Comparison of ENCODE assay signal across 14 cellular contexts in genomic region chr4:78561677-78562076, GRCh38. TPM values are rescaled to one million over a fixed set of nuclear protein-coding genes. Genes with fewer than 3 reads are reported as not detected.
DNase-seq lines count a peak whose midpoint lies in the region; ATAC-seq, FAIRE-seq and TF ChIP-seq lines count a peak whose summit lies in the region.
"Had no signal": no experiment of that assay in that cellular context is flagged by ENCODE, and none has a peak within 500 bp of the region (broad histone marks: within the 10 kb centered on the region; RNA-seq: fewer than 3 reads in every experiment).

No MANE protein-coding gene starts in this region.

- FAIRE-seq in A549 (lab: Jason Lieb, UNC) (no peak), endothelial cell of umbilical vein (lab: Jason Lieb, UNC) (no peak)

- H3K79me2 ChIP-seq in endothelial cell of umbilical vein (ENCODE audit: control insufficient read depth, insufficient read depth, low read length): no peaks in the 10 kb centered on the region

- no TSS peak for BruUV-seq in endothelial cell of umbilical vein (replicated peaks; lab: Mats Ljungman, UMichigan)

- H3K4me1 ChIP-seq in A549 (peaks cover 98% of the 10 kb centered on the region), endothelial cell of umbilical vein (ENCODE audit: control insufficient read depth, extremely low read depth, insufficient read depth, low read length) (peaks cover 65% of the 10 kb centered on the region), muscle layer of duodenum (ENCODE audit: control insufficient read depth in 1 of 2, insufficient read depth in 2 of 2, low read length in 2 of 2) (peaks cover 0 to 19% of the 10 kb centered on the region in 2 donors)

- no peak overlapping the region for H2AFZ ChIP-seq in endothelial cell of umbilical vein (ENCODE audit: low read depth, low read length)

- H3K9ac ChIP-seq in endothelial cell of umbilical vein (replicated peaks; ENCODE audit: extremely low read depth, insufficient read depth, low read length): no peak overlapping the region

- H3K27me3 ChIP-seq in endothelial cell of umbilical vein (ENCODE audit: control insufficient read depth in 2 of 2, insufficient read depth in 2 of 2, low read length in 2 of 2) (no peaks in the 10 kb centered on the region), muscle layer of duodenum (ENCODE audit: low read depth, low read length) (no peaks in the 10 kb centered on the region)

- H4K20me1 ChIP-seq in endothelial cell of umbilical vein (replicated peaks; ENCODE audit: control insufficient read depth, extremely low read depth, insufficient read depth, low read length): no peaks in the 10 kb centered on the region

- TF ChIP-seq RAD21 in A549 (conservative IDR thresholded peaks at IDR 0.05 in 1 of 2, IDR thresholded peaks at IDR 0.05 in 1 of 2): no peak
- no peak for TF ChIP-seq RAD21 in Ishikawa (IDR thresholded peaks at IDR 0.05; ENCODE audit: low read depth)

- H3K36me3 ChIP-seq in endothelial cell of umbilical vein (ENCODE audit: control insufficient read depth in 2 of 2, extremely low read depth in 1 of 2, insufficient read depth in 2 of 2, low read length in 2 of 2) (no peaks in the 10 kb centered on the region), muscle layer of duodenum (ENCODE audit: control insufficient read depth in 1 of 2, insufficient read depth in 2 of 2, low read length in 2 of 2) (no peaks in the 10 kb centered on the region)

- no peak for ATAC-seq in A549
- no peak for ATAC-seq in HG03457 (IDR thresholded peaks at IDR 0.05; ENCODE audit: unreplicated experiment)
- no peak for ATAC-seq in GM18498 (IDR thresholded peaks at IDR 0.05; ENCODE audit: unreplicated experiment)
- no peak for ATAC-seq in HG03432 (IDR thresholded peaks at IDR 0.05; ENCODE audit: unreplicated experiment)
- ATAC-seq: naive thymus-derived CD8-positive, alpha-beta T cell had no signal

- H3K27ac ChIP-seq in A549: peak overlapping the region; percentile 81 to 95
- peak overlapping the region; percentile 65 for H3K27ac ChIP-seq in endothelial cell of umbilical vein (ENCODE audit: insufficient read depth, low read depth, low read length)
- H3K27ac ChIP-seq in muscle layer of duodenum (ENCODE audit: low read length): peak overlapping the region; percentile 28

- POLR2A ChIA-PET in A549 (lab: Yijun Ruan, JAX) (no interaction called here), endothelial cell of umbilical vein (lab: Charles Lee) (interaction anchor here (0.8 to 1.4 kb wide), 2 partner anchors 8 to 9 kb away, joined by 3 to 7 read pairs; no protein-coding TSS in a partner anchor)

- TF ChIP-seq EP300 in A549 (IDR thresholded peaks at IDR 0.05): no peak
- TF ChIP-seq EP300 in Ishikawa (IDR thresholded peaks at IDR 0.05; ENCODE audit: borderline replicate concordance): 0 out of 2 replicates have a peak, but pooled peaks have one; percentile 24

- no peak for TF ChIP-seq CTCF in A549 (IDR thresholded peaks at IDR 0.05)
- no peak for TF ChIP-seq CTCF in endothelial cell of umbilical vein (IDR thresholded peaks at IDR 0.05; ENCODE audit: extremely low read depth in 1 of 2, insufficient read depth in 1 of 2, low read depth in 1 of 2, low read length in 2 of 2)

- CTCF ChIA-PET in A549 (lab: Yijun Ruan, JAX): interaction anchor here (1.1 kb wide), 1 partner anchor 8 kb away, joined by 3 read pairs; no protein-coding TSS in a partner anchor
- CTCF ChIA-PET in endothelial cell of umbilical vein (lab: Charles Lee): interaction anchor here (1.4 kb wide), 1 partner anchor 51 kb away, joined by 4 read pairs; no protein-coding TSS in a partner anchor

- DNase-seq in A549 (ENCODE audit: low read depth in 1 of 2, low spot score in 1 of 2) (no peak), endothelial cell of umbilical vein (ENCODE audit: low read depth, low spot score) (no peak), HPDE6-E6E7 (ENCODE audit: extremely low spot score) (no peak)
- DNase-seq: activated CD4-positive, alpha-beta T cell treated with anti-CD3 and anti-CD28 coated beads, Interleukin-2, amount 50 U/mL, for 4 hours; amygdala; COR-L47; naive thymus-derived CD8-positive, alpha-beta T cell; NCI-H187 treated with DMSO at 0.1 percent for 48 hours; NCI-H69 had no signal

- TF ChIP-seq POLR2A in A549 (IDR thresholded peaks at IDR 0.05; ENCODE audit: low read length) (no peak), endothelial cell of umbilical vein (IDR thresholded peaks at IDR 0.05; ENCODE audit: low read depth, low read length) (no peak)

- no peaks in the 10 kb centered on the region for H3K9me1 ChIP-seq in endothelial cell of umbilical vein (replicated peaks; ENCODE audit: control insufficient read depth, extremely low read depth, insufficient read depth, low read length)

- dilution Hi-C loops in endothelial cell of umbilical vein (cut with MboI; ENCODE audit: extremely low pct_ligation_motif_present, low sequenced_read_pairs): no loop called here

- peak overlapping the region; percentile 67 for H3K4me2 ChIP-seq in A549
- H3K4me2 ChIP-seq in endothelial cell of umbilical vein (ENCODE audit: insufficient read depth, low read length): no peak overlapping the region

- intact Hi-C loops in endothelial cell of umbilical vein (cut with micrococcal nuclease): no loop called here

- no peak overlapping the region for H3K4me3 ChIP-seq in A549
- no peak overlapping the region for H3K4me3 ChIP-seq in endothelial cell of umbilical vein (replicated peaks in 1 of 3; ENCODE audit: insufficient read depth in 1 of 3, low read depth in 1 of 3, low read length in 3 of 3)
- H3K4me3 ChIP-seq in muscle layer of duodenum (ENCODE audit: low read depth in 1 of 2, low read length in 2 of 2): no peak overlapping the region

- no peaks in the 10 kb centered on the region for H3K9me3 ChIP-seq in A549
- H3K9me3 ChIP-seq in endothelial cell of umbilical vein (replicated peaks; ENCODE audit: control insufficient read depth, insufficient read depth, low read length): no peaks in the 10 kb centered on the region
- no peaks in the 10 kb centered on the region for H3K9me3 ChIP-seq in muscle layer of duodenum (ENCODE audit: control insufficient read depth in 1 of 2, low read length in 2 of 2)

TF ChIP-seq in A549, 52 proteins besides CTCF, POLR2A, EP300 and RAD21 (continues in another document):
- TF ChIP-seq FOSB (CRISPR knock-in tag; IDR thresholded peaks at IDR 0.05) (no peak), MYC (IDR thresholded peaks at IDR 0.05; ENCODE audit: borderline replicate concordance, low read length) (no peak), RARB (CRISPR knock-in tag; IDR thresholded peaks at IDR 0.05) (no peak), HOXB13 (CRISPR knock-in tag; IDR thresholded peaks at IDR 0.05; ENCODE audit: low read depth) (no peak)

TF ChIP-seq in Ishikawa, 13 proteins besides CTCF, POLR2A, EP300 and RAD21 (continues in another document):
- no peak for TF ChIP-seq YY1 (IDR thresholded peaks at IDR 0.05; ENCODE audit: low read depth)
- 0 out of 2 replicates have a peak, but pooled peaks have one; percentile 27 for TF ChIP-seq NFIC (IDR thresholded peaks at IDR 0.05)
- TF ChIP-seq TAF1 (IDR thresholded peaks at IDR 0.05; ENCODE audit: low read depth): no peak
- no peak for TF ChIP-seq USF1 (IDR thresholded peaks at IDR 0.05)

TF ChIP-seq in endothelial cell of umbilical vein, 7 proteins besides CTCF, POLR2A, EP300 and RAD21:
- TF ChIP-seq POLR2AphosphoS5 (IDR thresholded peaks at IDR 0.05; ENCODE audit: insufficient read depth, low read depth, low read length): no peak
- TF ChIP-seq FOS (IDR thresholded peaks at IDR 0.05; ENCODE audit: borderline replicate concordance, insufficient read depth, low read length): no peak
- no peak for TF ChIP-seq EZH2 (IDR thresholded peaks at IDR 0.05; ENCODE audit: borderline replicate concordance, low read depth, low read length, severe bottlenecking)
- no peak for TF ChIP-seq MAX (IDR thresholded peaks at IDR 0.05; ENCODE audit: insufficient read depth, insufficient read length)
- TF ChIP-seq MYC (IDR thresholded peaks at IDR 0.05; ENCODE audit: low read depth, low read length): no peak
- TF ChIP-seq JUN (IDR thresholded peaks at IDR 0.05; ENCODE audit: borderline replicate concordance, insufficient read depth, insufficient read length, low read depth): no peak
- TF ChIP-seq GATA2 (IDR thresholded peaks at IDR 0.05; ENCODE audit: insufficient read depth, insufficient read length, low read depth, low read length): no peak

RNA-seq across cellular contexts. Expression of gene ANXA3, which starts 10.1 kb away (rescaled TPM):
- polyA plus RNA-seq in A549 (2011; rRNA removed): 126 and 145 TPM in 2 replicates
- 54.5 and 58.1 TPM in 2 replicates for polyA plus RNA-seq in A549 (2012; cell fraction: cytosol; rRNA removed)
- polyA plus RNA-seq in A549 (2012; cell fraction: nucleus; rRNA removed): 33.3 and 44.8 TPM in 2 replicates
- polyA plus RNA-seq in A549 (2017; fragmentation: RNase III; extraction: RNeasy Plus Mini Kit Qiagen cat#74134 plus additional on column Dnase treatment): 134 to 169 TPM (median 162 TPM) in 3 replicates
- 56.9 and 61.0 TPM in 2 replicates for polyA minus RNA-seq in A549 (2011; rRNA and poly(A)+ RNA removed)
- total RNA-seq in endothelial cell of umbilical vein: 73.8 and 78.4 TPM in 2 replicates
- 51.5 and 52.9 TPM in 2 replicates for polyA plus RNA-seq in endothelial cell of umbilical vein
- polyA plus RNA-seq in endothelial cell of umbilical vein (2011; cell fraction: cytosol; rRNA removed): 93.0 and 110 TPM in 2 replicates
- polyA plus RNA-seq in endothelial cell of umbilical vein (2011; cell fraction: nucleus; rRNA removed): 150 and 151 TPM in 2 replicates
- 24.8 and 46.5 TPM in 2 replicates for polyA plus RNA-seq in endothelial cell of umbilical vein (2012)
- 112 and 127 TPM in 2 replicates for polyA minus RNA-seq in endothelial cell of umbilical vein
- polyA minus RNA-seq in endothelial cell of umbilical vein (2011; cell fraction: cytosol; rRNA and poly(A)+ RNA removed): 58.1 TPM
- 62.4 and 79.7 TPM in 2 replicates for polyA minus RNA-seq in endothelial cell of umbilical vein (2011; cell fraction: nucleus; rRNA and poly(A)+ RNA removed)
- total RNA-seq: naive thymus-derived CD8-positive, alpha-beta T cell had no signal
- polyA plus RNA-seq: naive thymus-derived CD8-positive, alpha-beta T cell had no signal

Comparison
In these comparisons a context has a peak if more than half of its experiments do, and no peak if none do; other contexts are left out.
1. H3K27ac ChIP-seq: peak in every context shown above with its lines; median percentile 88 in A549; 65 in endothelial cell of umbilical vein; 28 in muscle layer of duodenum.